ENCODE assay signal across 18 cellular contexts in the genomic region with DNA sequence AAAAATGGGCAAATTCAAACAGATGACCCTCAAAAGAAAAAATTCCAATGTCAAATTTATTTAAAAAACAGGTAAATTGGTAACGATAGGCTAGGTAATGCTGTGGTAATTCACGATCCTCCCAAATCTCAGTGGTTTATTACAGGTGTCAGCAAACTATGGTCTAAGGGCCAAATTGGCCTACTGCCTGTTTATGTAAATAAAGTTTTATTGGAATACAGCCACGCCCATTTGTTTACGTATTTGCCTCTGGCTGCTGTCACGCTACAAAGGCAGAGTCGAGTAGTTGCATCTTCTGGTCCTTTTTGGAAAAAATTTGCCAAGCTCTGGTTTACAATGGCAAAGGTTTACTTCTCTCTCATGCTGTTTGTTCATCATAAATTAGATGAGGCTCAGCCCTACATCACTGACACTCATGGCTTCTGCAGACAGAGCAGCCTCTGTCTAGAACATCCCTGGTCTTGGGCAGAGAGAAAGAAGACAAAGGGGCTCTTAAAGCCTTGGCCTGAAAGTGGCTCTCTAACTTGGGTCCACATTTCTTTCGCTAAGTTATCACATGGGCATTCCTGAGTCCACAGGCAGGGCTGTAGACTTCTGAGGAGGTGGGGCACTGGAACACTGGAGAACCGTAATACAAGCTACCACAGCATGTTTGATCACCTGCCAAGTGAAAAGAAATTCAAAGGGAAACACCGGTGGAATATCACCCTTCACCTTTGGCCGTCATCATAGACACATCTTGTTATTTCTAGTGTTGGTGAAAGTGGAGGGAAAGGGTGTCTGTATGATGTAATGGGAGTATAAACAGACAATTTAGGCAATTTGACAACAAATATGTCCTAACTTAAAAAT. TPM values are rescaled to one million over a fixed set of nuclear protein-coding genes. Genes with fewer than 3 reads are reported as not detected.
A peak's percentile ranks its signal among the peaks of the same experiment; 100 is the strongest.
DNase-seq lines count a peak whose midpoint lies in the region; ATAC-seq and TF ChIP-seq lines count a peak whose summit lies in the region.
"Had no signal": no experiment of that assay in that cellular context is flagged by ENCODE, and none has a peak within 500 bp of the region (broad histone marks: within the 10 kb centered on the region; RNA-seq: fewer than 3 reads in every experiment).

No MANE protein-coding gene starts in this region.

- peaks cover 3% of the 10 kb centered on the region for H3K9me3 Mint-ChIP-seq in activated T-helper 17 cell treated with anti-CD3 and anti-CD28 coated beads, Interleukin-2, amount 50 U/mL, for 72 hours

- intact Hi-C loops in IMR-90 (cut with micrococcal nuclease) (no loop called here), left lung (cut with DNase I) (no loop called here), PC-3 (cut with micrococcal nuclease) (no loop called here)

- no peaks in the 10 kb centered on the region for H3K79me2 ChIP-seq in PC-3 (ENCODE audit: low read length)

- H3K4me3 Mint-ChIP-seq in activated T-helper 17 cell treated with anti-CD3 and anti-CD28 coated beads, Interleukin-2, amount 50 U/mL, for 72 hours = no peak overlapping the region

- no peak overlapping the region for H2BK15ac ChIP-seq in IMR-90 (ENCODE audit: low read depth, low read length)

- no peak for TF ChIP-seq POLR2A in IMR-90 (IDR thresholded peaks at IDR 0.05; ENCODE audit: low read depth, low read length)

- TF ChIP-seq CTCF in IMR-90 (conservative IDR thresholded peaks at IDR 0.05; ENCODE audit: low read depth, low read length) (no peak), left lung (IDR thresholded peaks at IDR 0.05) (no peak), PC-3 (conservative IDR thresholded peaks at IDR 0.05; ENCODE audit: low read depth, low read length) (no peak)

- no peaks in the 10 kb centered on the region for H3K27me3 ChIP-seq in IMR-90 (ENCODE audit: control insufficient read depth, insufficient read depth, low read length)
- H3K27me3 ChIP-seq in left lung = no peaks in the 10 kb centered on the region
- no peaks in the 10 kb centered on the region for H3K27me3 ChIP-seq in MG63
- no peaks in the 10 kb centered on the region for H3K27me3 ChIP-seq in PC-3 (ENCODE audit: low read length)
- H3K27me3 ChIP-seq: BE2C had no signal

- H3K9me2 ChIP-seq in PC-3 (replicated peaks; ENCODE audit: low read length) = no peaks in the 10 kb centered on the region

- no peak overlapping the region for H3K4ac ChIP-seq in IMR-90 (ENCODE audit: low read depth, low read length)

- H3K4me1 Mint-ChIP-seq in activated T-helper 17 cell treated with anti-CD3 and anti-CD28 coated beads, Interleukin-2, amount 50 U/mL, for 72 hours = no peaks in the 10 kb centered on the region

- H2AK5ac ChIP-seq in IMR-90 (ENCODE audit: low read depth, low read length) = no peak overlapping the region

- H3K4me3 ChIP-seq in IMR-90 (ENCODE audit: insufficient read depth, low read depth, low read length) = no peak overlapping the region
- no peak overlapping the region for H3K4me3 ChIP-seq in left lung
- no peak overlapping the region for H3K4me3 ChIP-seq in MG63
- H3K4me3 ChIP-seq in PC-3 (ENCODE audit: low read length) = no peak overlapping the region
- H3K4me3 ChIP-seq: psoas muscle had no signal

- no peak overlapping the region for H3K23ac ChIP-seq in IMR-90 (ENCODE audit: low read depth, low read length)

- ATAC-seq in IMR-90 (ENCODE audit: low read depth) = peak; percentile 51; the same call in 1 of the 2 replicates
- ATAC-seq in activated T-helper 17 cell treated with anti-CD3 and anti-CD28 coated beads, Interleukin-2, amount 50 U/mL, for 72 hours (replicated peaks) = no peak
- peak; percentile 49 for ATAC-seq in left lung
- no peak for ATAC-seq in HG02840 (IDR thresholded peaks at IDR 0.05; ENCODE audit: low FRiP score, unreplicated experiment)
- no peak for ATAC-seq in PC-3
- ATAC-seq in HG02981 (IDR thresholded peaks at IDR 0.05; ENCODE audit: unreplicated experiment) = no peak
- ATAC-seq: psoas muscle had no signal

- H2BK20ac ChIP-seq in IMR-90 (ENCODE audit: low read depth, low read length) = no peak overlapping the region

- H4K91ac ChIP-seq in IMR-90 (ENCODE audit: insufficient read depth, low read depth, low read length) = no peak overlapping the region

- no peak overlapping the region for H2BK120ac ChIP-seq in IMR-90 (ENCODE audit: low read depth, low read length)

- H4K20me1 ChIP-seq in IMR-90 (ENCODE audit: insufficient read depth, low read length) (no peaks in the 10 kb centered on the region), PC-3 (ENCODE audit: low read length) (no peaks in the 10 kb centered on the region)

- H4K5ac ChIP-seq in IMR-90 (ENCODE audit: low read depth, low read length) = no peak overlapping the region

- in situ Hi-C loops in IMR-90 (cut with MboI; ENCODE audit: low sequenced_read_pairs) = no loop called here

- H3K4me2 ChIP-seq in IMR-90 (ENCODE audit: low read depth, low read length) (no peak overlapping the region), PC-3 (ENCODE audit: low read length) (no peak overlapping the region)

- H3K9me3 ChIP-seq in IMR-90 (ENCODE audit: control insufficient read depth, insufficient read depth, low read length) = no peaks in the 10 kb centered on the region
- no peaks in the 10 kb centered on the region for H3K9me3 ChIP-seq in left lung
- no peaks in the 10 kb centered on the region for H3K9me3 ChIP-seq in MG63
- no peaks in the 10 kb centered on the region for H3K9me3 ChIP-seq in PC-3 (ENCODE audit: low read length)
- H3K9me3 ChIP-seq: BE2C, psoas muscle had no signal

- H3K9ac ChIP-seq in IMR-90 (ENCODE audit: low read depth, low read length) (no peak overlapping the region), PC-3 (ENCODE audit: low read length) (no peak overlapping the region)

- peak overlapping the region; percentile 14 for H3K27ac Mint-ChIP-seq in activated T-helper 17 cell treated with anti-CD3 and anti-CD28 coated beads, Interleukin-2, amount 50 U/mL, for 72 hours

- CTCF ChIA-PET in IMR-90 (lab: Yijun Ruan, JAX) (interaction anchor here (0.7 kb wide), 1 partner anchor 414 kb away, joined by 3 read pairs; no protein-coding TSS in a partner anchor), PC-3 (lab: Charles Lee) (no interaction called here)

- H3K18ac ChIP-seq in IMR-90 (ENCODE audit: low read depth, low read length) = no peak overlapping the region

- dilution Hi-C loops in IMR-90 (cut with HindIII; ENCODE audit: low sequenced_read_pairs, unreplicated experiment) = no loop called here

- H2BK5ac ChIP-seq in IMR-90 (ENCODE audit: low read depth, low read length, poor library complexity, severe bottlenecking) = no peak overlapping the region

- BruUV-seq in IMR-90 (replicated peaks; lab: Mats Ljungman, UMichigan) (no TSS peak), PC-3 (replicated peaks; lab: Mats Ljungman, UMichigan) (no TSS peak)

- no peaks in the 10 kb centered on the region for H3K4me1 ChIP-seq in IMR-90 (ENCODE audit: control insufficient read depth, insufficient read depth, low read length)
- no peaks in the 10 kb centered on the region for H3K4me1 ChIP-seq in left lung
- no peaks in the 10 kb centered on the region for H3K4me1 ChIP-seq in PC-3 (ENCODE audit: insufficient read depth, low read length)
- H3K4me1 ChIP-seq: BE2C, psoas muscle had no signal

- WGBS in IMR-90 (ENCODE audit: extremely low coverage in 2 of 2, insufficient read length in 1 of 2), 2 experiments = 59% methylated on average over 4 of the region's 10 CpGs; no CpG with 5 or more reads in 1 of the 2 experiments

- H3K36me3 ChIP-seq in IMR-90 (ENCODE audit: control insufficient read depth, insufficient read depth, low read length) (peaks cover 5% of the 10 kb centered on the region), left lung (peaks cover 0 to 60% of the 10 kb centered on the region in 2 donors), MG63 (no peaks in the 10 kb centered on the region), PC-3 (ENCODE audit: low read depth, low read length) (no peaks in the 10 kb centered on the region)
- H3K36me3 ChIP-seq: BE2C had no signal

- H2AFZ ChIP-seq in IMR-90 (replicated peaks; ENCODE audit: low read length, poor library complexity) (no peak overlapping the region), PC-3 (ENCODE audit: low read length) (no peak overlapping the region)

- H3K79me1 ChIP-seq in IMR-90 (ENCODE audit: low read depth in 1 of 2, low read length in 2 of 2) = no peaks in the 10 kb centered on the region

- POLR2A ChIA-PET in IMR-90 (lab: Charles Lee; ENCODE audit: unreplicated experiment) = no interaction called here
- POLR2A ChIA-PET in PC-3 (lab: Charles Lee; ENCODE audit: unreplicated experiment) = no interaction called here

- H3K36me3 Mint-ChIP-seq in activated T-helper 17 cell treated with anti-CD3 and anti-CD28 coated beads, Interleukin-2, amount 50 U/mL, for 72 hours (ENCODE audit: low read depth) = peaks cover 83% of the 10 kb centered on the region

- H3K9me1 ChIP-seq in IMR-90 (ENCODE audit: insufficient read depth, low read length) = no peaks in the 10 kb centered on the region; the same call in 1 of the 2 replicates

- H2AK9ac ChIP-seq in IMR-90 (replicated peaks; ENCODE audit: low read depth, low read length, poor library complexity) = no peak overlapping the region

- TF ChIP-seq RAD21 in IMR-90 (IDR thresholded peaks at IDR 0.05; ENCODE audit: low read length) = no peak

- no peak overlapping the region for H3K27ac ChIP-seq in IMR-90 (ENCODE audit: insufficient read depth, low read length)
- no peak overlapping the region for H3K27ac ChIP-seq in left lung
- H3K27ac ChIP-seq in PC-3 (ENCODE audit: low read length) = no peak overlapping the region
- H3K27ac ChIP-seq: psoas muscle had no signal

- no peak overlapping the region for H3K56ac ChIP-seq in IMR-90 (ENCODE audit: extremely low read depth, insufficient read depth, low read length)

- DNase-seq in AG08396 (ENCODE audit: low spot score) (peak; percentile 27), IMR-90 (peak; percentile 43), left lung (no peak), MG63 (no peak), PC-3 (no peak)
- DNase-seq: activated CD4-positive, alpha-beta T cell treated with anti-CD3 and anti-CD28 coated beads, Interleukin-2, amount 50 U/mL, for 1 hour; activated effector memory CD4-positive, alpha-beta T cell treated with anti-CD3 and anti-CD28 coated beads, Interleukin-2, amount 50 U/mL, for 16 hours; BE2C; central memory CD4-positive, alpha-beta T cell; GF-D8; mesenchymal stem cell; NCI-H1417 treated with DMSO at 0.1 percent for 48 hours; psoas muscle; stimulated activated CD4-positive, alpha-beta T cell treated with anti-CD3 and anti-CD28 coated beads, Interleukin-4, amount 100 ng/mL, for 1 hour; stimulated activated naive CD4-positive, alpha-beta T cell had no signal

- H3K27me3 Mint-ChIP-seq in activated T-helper 17 cell treated with anti-CD3 and anti-CD28 coated beads, Interleukin-2, amount 50 U/mL, for 72 hours = no peaks in the 10 kb centered on the region

- no peaks in the 10 kb centered on the region for H3F3A ChIP-seq in PC-3 (ENCODE audit: low read length, unreplicated experiment)

- no peak overlapping the region for H3K14ac ChIP-seq in IMR-90 (replicated peaks; ENCODE audit: low read depth, low read length)

- H4K8ac ChIP-seq in IMR-90 (ENCODE audit: low read depth in 2 of 2, low read length in 2 of 2) = no peak overlapping the region

RNA-seq across cellular contexts. Expression of gene SP110, which starts 34.8 kb away (rescaled TPM):
- 9.3 and 11.1 TPM in 2 replicates for total RNA-seq in IMR-90 (2012; rRNA removed)
- 9.0 and 10.2 TPM in 2 replicates for polyA plus RNA-seq in IMR-90 (2012; rRNA removed)
- polyA plus RNA-seq in IMR-90 (2012; cell fraction: cytosol; rRNA removed) = 5.5 and 13.1 TPM in 2 replicates
- polyA plus RNA-seq in IMR-90 (2012; cell fraction: nucleus; rRNA removed; ENCODE audit: low replicate concordance) = 5.0 and 15.4 TPM in 2 replicates
- total RNA-seq in activated T-helper 17 cell treated with anti-CD3 and anti-CD28 coated beads, Interleukin-2, amount 50 U/mL, for 72 hours = 10 to 100 TPM; 53.1 to 56.8 TPM
- total RNA-seq in left lung = 10 to 100 TPM; 22.9 to 37.8 TPM
- 7.2 and 12.7 TPM in 2 replicates for total RNA-seq in MG63 (2014; rRNA removed; shearing (Covaris generic); ENCODE audit: low replicate concordance)
- total RNA-seq in PC-3 (2014; rRNA removed) = 3.5 and 6.7 TPM in 2 replicates

RNA-seq across cellular contexts. Expression of gene SP140, which starts 40.6 kb away (rescaled TPM):
- 1.1 and 1.4 TPM in 2 replicates for total RNA-seq in IMR-90 (2012; rRNA removed)
- polyA plus RNA-seq in IMR-90 (2012; rRNA removed) = 1.1 and 1.4 TPM in 2 replicates
- 0.33 and 0.64 TPM in 2 replicates for polyA plus RNA-seq in IMR-90 (2012; cell fraction: cytosol; rRNA removed)
- polyA plus RNA-seq in IMR-90 (2012; cell fraction: nucleus; rRNA removed; ENCODE audit: low replicate concordance) = 0.36 and 1.2 TPM in 2 replicates
- total RNA-seq in activated T-helper 17 cell treated with anti-CD3 and anti-CD28 coated beads, Interleukin-2, amount 50 U/mL, for 72 hours = 10 to 100 TPM; 60.8 to 91.7 TPM
- 1 to 10 TPM; 3.2 to 4.8 TPM for total RNA-seq in left lung
- total RNA-seq in MG63 (2014; rRNA removed; shearing (Covaris generic); ENCODE audit: low replicate concordance) = 0.17 and 0.56 TPM in 2 replicates
- total RNA-seq in PC-3 (2014; rRNA removed) = 1.7 TPM in 1 of 2 replicates, not detected in the other

Comparison
In these comparisons a context has a peak if more than half of its experiments do, and no peak if none do; other contexts are left out.
1. DNase-seq: peak in AG08396 (single experiment) and IMR-90 (single experiment); none in left lung (0 of 2), MG63 (single experiment) and PC-3 (single experiment).
2. ATAC-seq: peak in IMR-90 (single experiment) and left lung (single experiment); none in activated T-helper 17 cell treated with anti-CD3 and anti-CD28 coated beads, Interleukin-2, amount 50 U/mL, for 72 hours (single experiment), HG02840 (single experiment), PC-3 (single experiment) and HG02981 (single experiment).
3. RNA of gene SP140, which starts 40.6 kb away (total RNA-seq): 60.8 to 91.7 TPM in activated T-helper 17 cell treated with anti-CD3 and anti-CD28 coated beads, Interleukin-2, amount 50 U/mL, for 72 hours; 3.2 to 4.8 TPM in left lung, 1.1 to 1.4 TPM in IMR-90, 0.17 to 0.56 TPM in MG63 and 1.7 TPM in PC-3; every median in the first group is over 10 times any median in the second.